In genomic region chr10:128018236-128018635, GRCh38 we compare ENCODE assay signal across 19 cellular contexts.
DNase-seq lines count a peak whose midpoint lies in the region; ATAC-seq and TF ChIP-seq lines count a peak whose summit lies in the region.
"Had no signal": no experiment of that assay in that cellular context is flagged by ENCODE, and none has a peak within 500 bp of the region (broad histone marks: within the 10 kb centered on the region; RNA-seq: fewer than 3 reads in every experiment).

No MANE protein-coding gene starts in this region.

- TF ChIP-seq CTCF in HFF-Myc (IDR thresholded peaks at IDR 0.05; ENCODE audit: low read depth, low read length, missing control alignments) (no peak), natural killer cell (IDR thresholded peaks at IDR 0.05) (no peak)

- intact Hi-C loops in natural killer cell (cut with micrococcal nuclease): loop anchor here (10.0 kb wide), 1 partner anchor 303 kb away; no protein-coding TSS in a partner anchor

- peaks cover 33 to 97% (median 91%) of the 10 kb centered on the region in 10 experiments for H3K4me1 ChIP-seq in BLaER1 treated with 17β-estradiol and CSF1 and Interleukin-3, amounts not matched to agents 10 nM and 100 nM
- H3K4me1 ChIP-seq: breast epithelium, transverse colon had no signal

- DNase-seq in HFF-Myc (ENCODE audit: extremely low read depth, low read depth) (peak; percentile 10), natural killer cell (no peak), G401 (ENCODE audit: low spot score) (no peak)
- no peak for DNase-seq in effector CD4-positive, alpha-beta T cell
- DNase-seq: activated CD4-positive, alpha-beta T cell treated with anti-CD3 and anti-CD28 coated beads, Interleukin-2, amount 50 U/mL, for 4 hours; activated gamma-delta T cell treated with Interleukin-2 at 50 U/mL for 16 hours; effector CD8-positive, alpha-beta T cell; hypothalamus; mucosa of descending colon; NCI-H1048; NCI-H2107; NCI-H82; transverse colon had no signal

- H3K9me3 Mint-ChIP-seq in natural killer cell: no peaks in the 10 kb centered on the region

- ATAC-seq in natural killer cell: peak in 2 of 3 donors; percentile 36 to 45
- no peak for ATAC-seq in HG03442 (IDR thresholded peaks at IDR 0.05; ENCODE audit: unreplicated experiment)
- ATAC-seq: HepG2, mucosa of descending colon, Panc1 had no signal

- peaks cover 0 to 6% (median 0%) of the 10 kb centered on the region in 11 experiments; a peak in 3 of 22 replicates for H3K36me3 ChIP-seq in BLaER1 treated with 17β-estradiol and CSF1 and Interleukin-3, amounts not matched to agents 10 nM and 100 nM
- H3K36me3 ChIP-seq: breast epithelium, transverse colon had no signal

- peaks cover 0 to 5% of the 10 kb centered on the region in 2 donors for H3K4me1 Mint-ChIP-seq in natural killer cell

- H3K27me3 Mint-ChIP-seq in natural killer cell (ENCODE audit: low read depth in 2 of 2): peaks cover 6 to 9% of the 10 kb centered on the region in 2 donors

- H4K20me1 ChIP-seq in BLaER1 treated with 17β-estradiol and CSF1 and Interleukin-3, amounts not matched to agents 10 nM and 100 nM: no peaks in the 10 kb centered on the region

- in situ Hi-C loops in G401 (cut with HindIII; ENCODE audit: low sequenced_read_pairs): no loop called here

- no peak overlapping the region for H3K4me3 Mint-ChIP-seq in natural killer cell

- H3K36me3 Mint-ChIP-seq in natural killer cell: no peaks in the 10 kb centered on the region

- H3K9me3 ChIP-seq in BLaER1 treated with 17β-estradiol and CSF1 and Interleukin-3, amounts not matched to agents 10 nM and 100 nM (replicated peaks in 1 of 11): 0 out of 22 replicates have a peak, but pooled peaks cover 0 to 6% (median 0%) of the 10 kb centered on the region in 11 experiments
- H3K9me3 ChIP-seq: breast epithelium, mucosa of descending colon, transverse colon had no signal

- peak overlapping the region; percentile 83 to 99 (median 94) for H3K4me2 ChIP-seq in BLaER1 treated with 17β-estradiol and CSF1 and Interleukin-3, amounts not matched to agents 10 nM and 100 nM

- H3K27me3 ChIP-seq in BLaER1 treated with 17β-estradiol and CSF1 and Interleukin-3, amounts not matched to agents 10 nM and 100 nM: no peaks in the 10 kb centered on the region
- H3K27me3 ChIP-seq: breast epithelium, transverse colon had no signal

- peak overlapping the region in 10 of 11 experiments; percentile 47 to 96 (median 84); a peak in 21 of 22 replicates for H3K27ac ChIP-seq in BLaER1 treated with 17β-estradiol and CSF1 and Interleukin-3, amounts not matched to agents 10 nM and 100 nM
- H3K27ac ChIP-seq in cingulate gyrus (ENCODE audit: low read depth, low read length): peak overlapping the region; percentile 54
- H3K27ac ChIP-seq: transverse colon had no signal

- peak overlapping the region; percentile 14 to 72 (median 64); a peak in 18 of 20 replicates for H3K4me3 ChIP-seq in BLaER1 treated with 17β-estradiol and CSF1 and Interleukin-3, amounts not matched to agents 10 nM and 100 nM
- H3K4me3 ChIP-seq in HFF-Myc (replicated peaks; ENCODE audit: low read depth, low read length): no peak overlapping the region
- H3K4me3 ChIP-seq: mucosa of descending colon, transverse colon had no signal

- peak overlapping the region; percentile 28 to 91 (median 82); a peak in 21 of 22 replicates for H3K9ac ChIP-seq in BLaER1 treated with 17β-estradiol and CSF1 and Interleukin-3, amounts not matched to agents 10 nM and 100 nM

- no peak overlapping the region for H3K27ac Mint-ChIP-seq in natural killer cell
